Comparison of ENCODE assay signal across 12 cellular contexts in genomic region chr10:104021246-104021645, GRCh38. TPM values are rescaled to one million over a fixed set of nuclear protein-coding genes. Genes with fewer than 3 reads are reported as not detected.
DNase-seq lines count a peak whose midpoint lies in the region; ATAC-seq and TF ChIP-seq lines count a peak whose summit lies in the region.
"Had no signal": no experiment of that assay in that cellular context is flagged by ENCODE, and none has a peak within 500 bp of the region (broad histone marks: within the 10 kb centered on the region; RNA-seq: fewer than 3 reads in every experiment).

No MANE protein-coding gene starts in this region.

- H3K27me3 Mint-ChIP-seq in central memory CD8-positive, alpha-beta T cell = no peaks in the 10 kb centered on the region
- H3K27me3 Mint-ChIP-seq: CD4-positive, CD25-positive, alpha-beta regulatory T cell had no signal

- H3K27ac ChIP-seq in mesenchymal stem cell (ENCODE audit: low read length, poor library complexity, severe bottlenecking) = no peak overlapping the region
- H3K27ac ChIP-seq: BLaER1 treated with 17β-estradiol and CSF1 and Interleukin-3, amounts not matched to agents 10 nM and 100 nM; GM23248 had no signal

- H3K9ac ChIP-seq in mesenchymal stem cell (ENCODE audit: low read length) = peak overlapping the region; percentile 18
- H3K9ac ChIP-seq: BLaER1 treated with 17β-estradiol and CSF1 and Interleukin-3, amounts not matched to agents 10 nM and 100 nM; GM23248 had no signal

- no peak overlapping the region for H4K91ac ChIP-seq in mesenchymal stem cell (ENCODE audit: low read length)

- no peak overlapping the region for H3K14ac ChIP-seq in mesenchymal stem cell (ENCODE audit: low read length in 2 of 2)

- DNase-seq in AG09309 (ENCODE audit: low read depth) (peak; percentile 24), BJ (ENCODE audit: low read depth) (peak; percentile 15), mesenchymal stem cell (no peak), NCI-H2196 treated with DMSO at 0.1 percent for 48 hours (lab: John Stamatoyannopoulos, UW; ENCODE audit: unreplicated experiment) (no peak), Kasumi-1 (lab: John Stamatoyannopoulos, UW) (no peak)
- no peak for DNase-seq in central memory CD8-positive, alpha-beta T cell (ENCODE audit: low spot score in 2 of 2)
- DNase-seq: AML-193; CD4-positive, CD25-positive, alpha-beta regulatory T cell; DMS53; GM23248 had no signal

- CTCF ChIA-PET in BJ (lab: Yijun Ruan, JAX) = interaction anchor here (0.9 to 1.3 kb wide), 5 partner anchors 9 to 136 kb away, joined by 3 to 4 read pairs (median 3); no protein-coding TSS in a partner anchor

- no peak overlapping the region for H3K4me3 ChIP-seq in AG09309 (ENCODE audit: control insufficient read depth, low read depth, low read length)
- H3K4me3 ChIP-seq in BJ (ENCODE audit: low read depth, low read length) = no peak overlapping the region
- no peak overlapping the region for H3K4me3 ChIP-seq in mesenchymal stem cell (ENCODE audit: insufficient read depth in 1 of 2, low read depth in 1 of 2, low read length in 2 of 2)
- H3K4me3 ChIP-seq: BLaER1 treated with 17β-estradiol and CSF1 and Interleukin-3, amounts not matched to agents 10 nM and 100 nM; GM12878; GM23248 had no signal

- no peak overlapping the region for H2BK15ac ChIP-seq in mesenchymal stem cell (ENCODE audit: low read depth, poor library complexity, severe bottlenecking)

- no CpG with 5 or more reads among the region's 1 CpG for WGBS in mesenchymal stem cell

- no peak overlapping the region for H3K4me3 Mint-ChIP-seq in central memory CD8-positive, alpha-beta T cell
- H3K4me3 Mint-ChIP-seq: CD4-positive, CD25-positive, alpha-beta regulatory T cell had no signal

- H2BK5ac ChIP-seq in mesenchymal stem cell (ENCODE audit: low read depth, low read length, poor library complexity, severe bottlenecking) = no peak overlapping the region

- no peaks in the 10 kb centered on the region for H3K9me3 Mint-ChIP-seq in central memory CD8-positive, alpha-beta T cell
- H3K9me3 Mint-ChIP-seq: CD4-positive, CD25-positive, alpha-beta regulatory T cell had no signal

- no peaks in the 10 kb centered on the region for H3K9me3 ChIP-seq in mesenchymal stem cell (ENCODE audit: control insufficient read depth, low read length)
- H3K9me3 ChIP-seq: BLaER1 treated with 17β-estradiol and CSF1 and Interleukin-3, amounts not matched to agents 10 nM and 100 nM had no signal

- H2AK5ac ChIP-seq in mesenchymal stem cell (ENCODE audit: low read length, severe bottlenecking) = no peak overlapping the region

- H3K27me3 ChIP-seq in BJ (ENCODE audit: control insufficient read depth, insufficient read depth, low read length) = no peaks in the 10 kb centered on the region
- H3K27me3 ChIP-seq in mesenchymal stem cell (ENCODE audit: control insufficient read depth in 1 of 2, insufficient read depth in 1 of 2, low read length in 2 of 2) = no peaks in the 10 kb centered on the region
- H3K27me3 ChIP-seq: BLaER1 treated with 17β-estradiol and CSF1 and Interleukin-3, amounts not matched to agents 10 nM and 100 nM had no signal

- H3K4me1 Mint-ChIP-seq in central memory CD8-positive, alpha-beta T cell = peaks cover 6% of the 10 kb centered on the region

- H3K36me3 Mint-ChIP-seq in central memory CD8-positive, alpha-beta T cell (ENCODE audit: insufficient read depth) = peaks cover 56% of the 10 kb centered on the region

- no peak overlapping the region for H3K4me2 ChIP-seq in mesenchymal stem cell (ENCODE audit: low read length, poor library complexity, severe bottlenecking)

- no peak for TF ChIP-seq CTCF in AG09309 (IDR thresholded peaks at IDR 0.05; ENCODE audit: control insufficient read depth, insufficient read depth, low read depth, low read length, missing control alignments)
- no peak for TF ChIP-seq CTCF in BJ (IDR thresholded peaks at IDR 0.05; ENCODE audit: insufficient read depth, low read depth, low read length)

- H2BK120ac ChIP-seq in mesenchymal stem cell (ENCODE audit: low read depth, low read length) = no peak overlapping the region

- no peak for ATAC-seq in central memory CD8-positive, alpha-beta T cell (replicated peaks; ENCODE audit: extremely low read depth, poor library complexity, severe bottlenecking)
- ATAC-seq: GM12878 had no signal

- H4K8ac ChIP-seq in mesenchymal stem cell (ENCODE audit: low read length) = no peak overlapping the region

- H3K79me1 ChIP-seq in mesenchymal stem cell (replicated peaks; ENCODE audit: low read length, poor library complexity, severe bottlenecking) = peaks cover 8% of the 10 kb centered on the region

- no peak overlapping the region for H3K18ac ChIP-seq in mesenchymal stem cell (ENCODE audit: low read depth in 1 of 2, low read length in 2 of 2)

- no peak overlapping the region for H2AFZ ChIP-seq in mesenchymal stem cell (ENCODE audit: low read depth, low read length)
- H2AFZ ChIP-seq: GM23248 had no signal

- H3K36me3 ChIP-seq in BJ (ENCODE audit: control insufficient read depth, insufficient read depth, low read length) = peaks cover 11% of the 10 kb centered on the region
- H3K36me3 ChIP-seq in mesenchymal stem cell (ENCODE audit: control insufficient read depth in 1 of 2, insufficient read depth in 2 of 2, low read depth in 1 of 2, low read length in 2 of 2) = peaks cover 17 to 99% of the 10 kb centered on the region in 2 experiments

- H3K4ac ChIP-seq in mesenchymal stem cell (ENCODE audit: low read depth in 1 of 2, low read length in 2 of 2) = no peak overlapping the region

- peak overlapping the region; percentile 23 for H3K27ac Mint-ChIP-seq in central memory CD8-positive, alpha-beta T cell (ENCODE audit: low read depth)

- no peak overlapping the region for H2BK12ac ChIP-seq in mesenchymal stem cell (ENCODE audit: low read length in 2 of 2)

- H3K4me1 ChIP-seq in mesenchymal stem cell (ENCODE audit: control insufficient read depth, insufficient read depth, low read depth, low read length) = no peaks in the 10 kb centered on the region

- POLR2A ChIA-PET in BJ (lab: Charles Lee) = no interaction called here

- H3K23ac ChIP-seq in mesenchymal stem cell (ENCODE audit: low read length in 2 of 2) = no peak overlapping the region

RNA-seq across cellular contexts. Expression of gene SLK, which starts 54.3 kb away (rescaled TPM):
- polyA plus RNA-seq in BJ (2011; rRNA removed) = 3.5 and 9.8 TPM in 2 replicates
- 4.9 and 7.0 TPM in 2 replicates for polyA minus RNA-seq in BJ (2011; rRNA and poly(A)+ RNA removed)
- 29.7 TPM for polyA plus RNA-seq in mesenchymal stem cell (2013, experiment 1 of 2)
- polyA plus RNA-seq in mesenchymal stem cell (2013, experiment 2 of 2) = 29.4 TPM

Comparison
In these comparisons a context has a peak if more than half of its experiments do, and no peak if none do; other contexts are left out.
1. DNase-seq: peak in AG09309 (single experiment) and BJ (single experiment); none in central memory CD8-positive, alpha-beta T cell (0 of 2), mesenchymal stem cell (single experiment), NCI-H2196 treated with DMSO at 0.1 percent for 48 hours (single experiment) and Kasumi-1 (0 of 2).